ENCODE assay signal across 8 cellular contexts in the genomic region with DNA sequence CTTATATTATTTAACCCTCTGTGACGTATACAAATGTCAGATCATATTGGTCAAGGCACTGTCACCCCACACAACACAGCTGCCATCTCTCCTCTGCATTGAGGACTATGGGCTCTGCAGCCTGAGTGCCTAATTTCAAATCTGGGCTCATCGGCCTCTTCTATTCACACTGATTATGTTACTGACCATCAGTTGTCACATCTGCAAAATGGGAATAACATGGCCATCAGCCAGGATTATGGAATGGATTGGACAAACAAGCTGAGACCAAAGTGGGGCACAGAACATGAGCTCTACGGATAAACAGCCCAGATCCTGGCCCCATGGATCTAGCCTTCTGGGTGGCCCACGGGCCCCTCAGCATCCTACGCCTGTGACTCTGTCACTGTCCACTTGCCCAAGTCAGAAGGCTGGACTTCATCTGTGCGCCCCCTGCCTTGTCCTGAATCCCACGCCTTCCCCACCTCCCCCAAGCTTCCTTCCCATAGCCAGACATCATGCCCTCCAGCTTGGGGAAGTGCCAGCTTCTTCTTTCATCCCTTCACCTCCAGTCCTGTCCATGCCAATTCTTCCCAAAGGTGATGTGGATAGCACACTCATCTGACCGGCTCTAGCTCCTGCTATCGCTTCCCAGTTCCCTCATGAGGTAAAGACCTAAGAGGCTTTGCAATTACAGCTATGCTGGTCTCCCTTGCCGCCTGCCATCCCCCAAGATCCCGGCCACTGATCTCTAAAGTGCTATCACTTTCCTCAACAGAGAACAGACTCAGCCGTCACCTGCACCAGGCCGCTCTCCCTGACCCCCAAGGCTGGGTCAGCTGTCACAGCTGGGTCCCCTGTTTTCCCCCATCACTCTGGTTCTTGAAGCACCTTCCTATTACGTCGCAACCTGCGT. TPM values are rescaled to one million over a fixed set of nuclear protein-coding genes. Genes with fewer than 3 reads are reported as not detected.
DNase-seq lines count a peak whose midpoint lies in the region; ATAC-seq lines count a peak whose summit lies in the region.

No MANE protein-coding gene starts in this region.

- H3K9ac ChIP-seq in iPS-18a (ENCODE audit: low read length): peak overlapping the region; percentile 74

- H3K9me3 ChIP-seq in iPS-18a (ENCODE audit: control insufficient read depth, low read depth, low read length): no peaks in the 10 kb centered on the region

- H3K9me3 Mint-ChIP-seq in activated CD4-positive, alpha-beta memory T cell treated with anti-CD3 and anti-CD28 coated beads, Interleukin-2, amount 10 ng/mL, durations not matched to agents 7 days and 5 days: no peaks in the 10 kb centered on the region
- no peaks in the 10 kb centered on the region for H3K9me3 Mint-ChIP-seq in stimulated activated naive CD8-positive, alpha-beta T cell treated with anti-CD3 and anti-CD28 coated beads, Interleukin-15, amount 100 ng/mL, for 72 hours

- H3K27ac Mint-ChIP-seq in activated CD4-positive, alpha-beta memory T cell treated with anti-CD3 and anti-CD28 coated beads, Interleukin-2, amount 10 ng/mL, durations not matched to agents 7 days and 5 days: peak overlapping the region; percentile 87
- peak overlapping the region; percentile 94 to 98 for H3K27ac Mint-ChIP-seq in stimulated activated naive CD8-positive, alpha-beta T cell treated with anti-CD3 and anti-CD28 coated beads, Interleukin-15, amount 100 ng/mL, for 72 hours

- peak overlapping the region; percentile 99 for H3K4me3 Mint-ChIP-seq in activated CD4-positive, alpha-beta memory T cell treated with anti-CD3 and anti-CD28 coated beads, Interleukin-2, amount 10 ng/mL, durations not matched to agents 7 days and 5 days
- H3K4me3 Mint-ChIP-seq in stimulated activated naive CD8-positive, alpha-beta T cell treated with anti-CD3 and anti-CD28 coated beads, Interleukin-15, amount 100 ng/mL, for 72 hours: peak overlapping the region; percentile 91 to 95

- H3K4me1 ChIP-seq in iPS-18a (ENCODE audit: control insufficient read depth, low read depth, low read length): peaks cover 11% of the 10 kb centered on the region

- no peak for ATAC-seq in stimulated activated naive CD8-positive, alpha-beta T cell treated with anti-CD3 and anti-CD28 coated beads, Interleukin-15, amount 100 ng/mL, for 72 hours

- peaks cover 29% of the 10 kb centered on the region for H3K36me3 Mint-ChIP-seq in activated CD4-positive, alpha-beta memory T cell treated with anti-CD3 and anti-CD28 coated beads, Interleukin-2, amount 10 ng/mL, durations not matched to agents 7 days and 5 days (ENCODE audit: low read depth)

- no peaks in the 10 kb centered on the region for H3K27me3 Mint-ChIP-seq in activated CD4-positive, alpha-beta memory T cell treated with anti-CD3 and anti-CD28 coated beads, Interleukin-2, amount 10 ng/mL, durations not matched to agents 7 days and 5 days
- H3K27me3 Mint-ChIP-seq in stimulated activated naive CD8-positive, alpha-beta T cell treated with anti-CD3 and anti-CD28 coated beads, Interleukin-15, amount 100 ng/mL, for 72 hours: no peaks in the 10 kb centered on the region

- DNase-seq in NCI-H82 (lab: John Stamatoyannopoulos, UW): peak; percentile 70
- no peak for DNase-seq in NCI-H82 treated with DMSO at 0.1 percent for 48 hours (lab: John Stamatoyannopoulos, UW; ENCODE audit: unreplicated experiment)
- peak; percentile 38 for DNase-seq in activated CD4-positive, alpha-beta memory T cell treated with anti-CD3 and anti-CD28 coated beads, Interleukin-2, amount 10 ng/mL, durations not matched to agents 7 days and 5 days
- no peak for DNase-seq in stimulated activated naive CD8-positive, alpha-beta T cell treated with anti-CD3 and anti-CD28 coated beads, Interleukin-15, amount 100 ng/mL, for 72 hours
- no peak for DNase-seq in kidney tubule cell (ENCODE audit: low spot score)
- no peak for DNase-seq in 8988T
- no peak for DNase-seq in nucleus accumbens (lab: John Stamatoyannopoulos, UW)

- CTCF ChIA-PET in activated CD4-positive, alpha-beta memory T cell treated with anti-CD3 and anti-CD28 coated beads, Interleukin-2, amount 10 ng/mL, durations not matched to agents 7 days and 5 days (lab: Charles Lee): interaction anchor here (0.6 to 3.2 kb wide), 9 partner anchors 14 to 175 kb away, joined by 3 to 19 read pairs (median 4); a partner anchor contains a TSS

- POLR2A ChIA-PET in activated CD4-positive, alpha-beta memory T cell treated with anti-CD3 and anti-CD28 coated beads, Interleukin-2, amount 10 ng/mL, durations not matched to agents 7 days and 5 days (lab: Charles Lee): interaction anchor here (0.7 to 3.1 kb wide), 19 partner anchors 8 to 236 kb away, joined by 3 to 18 read pairs (median 6); a partner anchor contains a TSS

- peaks cover 26% of the 10 kb centered on the region for H3K36me3 ChIP-seq in iPS-18a (ENCODE audit: control insufficient read depth, low read depth, low read length)

- H3K4me1 Mint-ChIP-seq in activated CD4-positive, alpha-beta memory T cell treated with anti-CD3 and anti-CD28 coated beads, Interleukin-2, amount 10 ng/mL, durations not matched to agents 7 days and 5 days: peaks cover 33% of the 10 kb centered on the region
- H3K4me1 Mint-ChIP-seq in stimulated activated naive CD8-positive, alpha-beta T cell treated with anti-CD3 and anti-CD28 coated beads, Interleukin-15, amount 100 ng/mL, for 72 hours: peaks cover 61% of the 10 kb centered on the region

- H3K27ac ChIP-seq in iPS-18a (ENCODE audit: low read length): no peak overlapping the region

- H3K27me3 ChIP-seq in iPS-18a (ENCODE audit: control insufficient read depth, insufficient read depth, low read length): no peaks in the 10 kb centered on the region

- H3K4me3 ChIP-seq in iPS-18a (ENCODE audit: low read length): peak overlapping the region; percentile 93

RNA-seq across cellular contexts. Expression of a gene that starts 0.9 kb away (rescaled TPM):
- 10 to 100 TPM; 72.4 to 74.9 TPM for total RNA-seq in activated CD4-positive, alpha-beta memory T cell treated with anti-CD3 and anti-CD28 coated beads, Interleukin-2, amount 10 ng/mL, durations not matched to agents 7 days and 5 days

RNA-seq across cellular contexts. Expression of a gene that starts 5.8 kb away (rescaled TPM):
- total RNA-seq in activated CD4-positive, alpha-beta memory T cell treated with anti-CD3 and anti-CD28 coated beads, Interleukin-2, amount 10 ng/mL, durations not matched to agents 7 days and 5 days: 100 to 1,000 TPM; 640 to 660 TPM

RNA-seq across cellular contexts. Expression of a gene that starts 13.0 kb away (rescaled TPM):
- total RNA-seq in activated CD4-positive, alpha-beta memory T cell treated with anti-CD3 and anti-CD28 coated beads, Interleukin-2, amount 10 ng/mL, durations not matched to agents 7 days and 5 days: 100 to 1,000 TPM; 119 to 123 TPM

RNA-seq across cellular contexts. Expression of a gene that starts 13.5 kb away (rescaled TPM):
- total RNA-seq in activated CD4-positive, alpha-beta memory T cell treated with anti-CD3 and anti-CD28 coated beads, Interleukin-2, amount 10 ng/mL, durations not matched to agents 7 days and 5 days: 1 to 10 TPM; 3.9 to 4.9 TPM

RNA-seq across cellular contexts. Expression of a gene that starts 24.4 kb away (rescaled TPM):
- total RNA-seq in activated CD4-positive, alpha-beta memory T cell treated with anti-CD3 and anti-CD28 coated beads, Interleukin-2, amount 10 ng/mL, durations not matched to agents 7 days and 5 days: 10 to 100 TPM; 17.5 to 18.4 TPM

Comparison
In these comparisons a context has a peak if more than half of its experiments do, and no peak if none do; other contexts are left out.
1. DNase-seq: peak in NCI-H82 (single experiment) and activated CD4-positive, alpha-beta memory T cell treated with anti-CD3 and anti-CD28 coated beads, Interleukin-2, amount 10 ng/mL, durations not matched to agents 7 days and 5 days (single experiment); none in NCI-H82 treated with DMSO at 0.1 percent for 48 hours (single experiment), stimulated activated naive CD8-positive, alpha-beta T cell treated with anti-CD3 and anti-CD28 coated beads, Interleukin-15, amount 100 ng/mL, for 72 hours (0 of 2), kidney tubule cell (single experiment), 8988T (single experiment) and nucleus accumbens (0 of 56).